Comparison of ENCODE assay signal across 3 cellular contexts in genomic region chr2:101135412-101136296, GRCh38.
TF ChIP-seq lines count a peak whose summit lies in the region.

No MANE protein-coding gene starts in this region.

TF ChIP-seq in IMR-90, 13 proteins besides CTCF, POLR2A, EP300 and RAD21:
- no peak for TF ChIP-seq ELK1 (IDR thresholded peaks at IDR 0.05; ENCODE audit: borderline replicate concordance, low read depth, low read length)
- no peak for TF ChIP-seq MAFK (IDR thresholded peaks at IDR 0.05; ENCODE audit: low read depth, low read length)
- TF ChIP-seq NFE2L2 (IDR thresholded peaks at IDR 0.05; ENCODE audit: low read depth, low read length): no peak
- no peak for TF ChIP-seq RFX5 (IDR thresholded peaks at IDR 0.05; ENCODE audit: low read depth, low read length)
- no peak for TF ChIP-seq SMC3 (IDR thresholded peaks at IDR 0.05; ENCODE audit: low read depth, low read length)
- TF ChIP-seq MAZ (IDR thresholded peaks at IDR 0.05; ENCODE audit: borderline replicate concordance, low read depth, low read length): no peak
- no peak for TF ChIP-seq BHLHE40 (IDR thresholded peaks at IDR 0.05; ENCODE audit: low read depth, low read length)
- TF ChIP-seq USF2 (IDR thresholded peaks at IDR 0.05; ENCODE audit: low read depth, low read length): no peak
- no peak for TF ChIP-seq CEBPB (IDR thresholded peaks at IDR 0.05; ENCODE audit: low read depth, low read length)

TF ChIP-seq in K562, 482 proteins besides CTCF, POLR2A, EP300 and RAD21:
- TF ChIP-seq ARID1B (IDR thresholded peaks at IDR 0.05) (no peak), STAT6 (CRISPR knock-in tag; IDR thresholded peaks at IDR 0.05) (no peak), IRF9 (tag; IDR thresholded peaks at IDR 0.05) (no peak), RCOR1 (IDR thresholded peaks at IDR 0.05; ENCODE audit: borderline replicate concordance in 1 of 2, low read depth in 2 of 2, low read length in 2 of 2) (no peak)

TF ChIP-seq in HepG2, 621 proteins besides CTCF, POLR2A, EP300 and RAD21 (continues in another document):
- no peak for TF ChIP-seq HINFP (CRISPR knock-in tag; IDR thresholded peaks at IDR 0.05; ENCODE audit: low read depth)
- no peak for TF ChIP-seq ATF7-NPFF (CRISPR knock-in tag; IDR thresholded peaks at IDR 0.05; ENCODE audit: low read depth)
- peak; percentile 32; the same call in 1 of the 2 replicates for TF ChIP-seq ZNF292 (CRISPR knock-in tag; IDR thresholded peaks at IDR 0.05; ENCODE audit: borderline replicate concordance, low read depth)
- TF ChIP-seq FOSL2 (CRISPR knock-in tag; IDR thresholded peaks at IDR 0.05): 0 out of 2 replicates have a peak, but pooled peaks have one; percentile 19
- no peak for TF ChIP-seq SSRP1 (CRISPR knock-in tag; IDR thresholded peaks at IDR 0.05)
- TF ChIP-seq ZNF12 (CRISPR knock-in tag; IDR thresholded peaks at IDR 0.05): peak; percentile 34; the same call in 1 of the 2 replicates
- no peak for TF ChIP-seq SRSF4 (IDR thresholded peaks at IDR 0.05; ENCODE audit: low read depth, low read length, poor library complexity, severe bottlenecking)
- no peak for TF ChIP-seq ZSCAN22 (CRISPR knock-in tag; IDR thresholded peaks at IDR 0.05)
- TF ChIP-seq PRPF4 (IDR thresholded peaks at IDR 0.05; ENCODE audit: low read depth, low read length, poor library complexity, severe bottlenecking): no peak
- TF ChIP-seq RBM39 (IDR thresholded peaks at IDR 0.05; ENCODE audit: low read depth, low read length, poor library complexity, severe bottlenecking): no peak
- no peak for TF ChIP-seq ZBTB1 (CRISPR knock-in tag; IDR thresholded peaks at IDR 0.05; ENCODE audit: borderline replicate concordance)
- 0 out of 2 replicates have a peak, but pooled peaks have one; percentile 37 for TF ChIP-seq GFI1 (CRISPR knock-in tag; IDR thresholded peaks at IDR 0.05; ENCODE audit: borderline replicate concordance)
- TF ChIP-seq ZNF232 (CRISPR knock-in tag; IDR thresholded peaks at IDR 0.05; ENCODE audit: borderline replicate concordance): no peak
- 0 out of 2 replicates have a peak, but pooled peaks have one; percentile 29 for TF ChIP-seq IKZF5 (CRISPR knock-in tag; IDR thresholded peaks at IDR 0.05)
- TF ChIP-seq ZGPAT (CRISPR knock-in tag; IDR thresholded peaks at IDR 0.05): 0 out of 2 replicates have a peak, but pooled peaks have one; percentile 25
- 0 out of 2 replicates have a peak, but pooled peaks have one; percentile 15 for TF ChIP-seq MED1 (CRISPR knock-in tag; IDR thresholded peaks at IDR 0.05)
- no peak for TF ChIP-seq MEIS2 (CRISPR knock-in tag; IDR thresholded peaks at IDR 0.05)
- peak; percentile 72 for TF ChIP-seq ZMYM4 (CRISPR knock-in tag; IDR thresholded peaks at IDR 0.05)
- no peak for TF ChIP-seq GATAD1 (CRISPR knock-in tag; IDR thresholded peaks at IDR 0.05)
- peak; percentile 90; the same call in 1 of the 2 replicates for TF ChIP-seq SIX1 (CRISPR knock-in tag; IDR thresholded peaks at IDR 0.05; ENCODE audit: borderline replicate concordance)
- no peak; the same call in 1 of the 2 replicates for TF ChIP-seq ZNF331 (CRISPR knock-in tag; IDR thresholded peaks at IDR 0.05)
- TF ChIP-seq SMARCE1 (IDR thresholded peaks at IDR 0.05; ENCODE audit: borderline replicate concordance): no peak
- TF ChIP-seq MAFG (CRISPR knock-in tag; IDR thresholded peaks at IDR 0.05): no peak
- 0 out of 2 replicates have a peak, but pooled peaks have one; percentile 19 for TF ChIP-seq ZBTB4 (CRISPR knock-in tag; IDR thresholded peaks at IDR 0.05; ENCODE audit: borderline replicate concordance)
- peak; percentile 24 for TF ChIP-seq ZNF687 (CRISPR knock-in tag; IDR thresholded peaks at IDR 0.05)
- no peak for TF ChIP-seq ZNF605 (CRISPR knock-in tag; IDR thresholded peaks at IDR 0.05)
- peak; percentile 45; the same call in 1 of the 2 replicates for TF ChIP-seq ARID5B (CRISPR knock-in tag; IDR thresholded peaks at IDR 0.05)
- no peak for TF ChIP-seq TFDP1 (CRISPR knock-in tag; IDR thresholded peaks at IDR 0.05; ENCODE audit: borderline replicate concordance)
